In genomic region chr6:1409774-1410465, GRCh38 we compare ENCODE assay signal across 22 cellular contexts. TPM values are rescaled to one million over a fixed set of nuclear protein-coding genes. Genes with fewer than 3 reads are reported as not detected.
A peak's percentile ranks its signal among the peaks of the same experiment; 100 is the strongest.
DNase-seq lines count a peak whose midpoint lies in the region; ATAC-seq and TF ChIP-seq lines count a peak whose summit lies in the region.
"Had no signal": no experiment of that assay in that cellular context is flagged by ENCODE, and none has a peak within 500 bp of the region (broad histone marks: within the 10 kb centered on the region; RNA-seq: fewer than 3 reads in every experiment).

No MANE protein-coding gene starts in this region.

- H3K27ac ChIP-seq in SK-N-MC, result no peak overlapping the region
- no peak overlapping the region for H3K27ac ChIP-seq in iPS-18a (ENCODE audit: low read length)
- H3K27ac ChIP-seq: HL-60 had no signal

- H3K4me3 ChIP-seq in SK-N-MC (0 out of 2 replicates have a peak overlapping the region, but pooled peaks have one; percentile 23), iPS-18a (ENCODE audit: low read length) (peak overlapping the region; percentile 18), neuron (ENCODE audit: low read length) (peak overlapping the region; percentile 4), foreskin fibroblast (ENCODE audit: low read depth in 1 of 2, low read length in 2 of 2) (no peak overlapping the region)
- H3K4me3 ChIP-seq: MG63 had no signal

- no peak overlapping the region for H3K9ac ChIP-seq in SK-N-MC (ENCODE audit: insufficient read length)
- no peak overlapping the region for H3K9ac ChIP-seq in iPS-18a (ENCODE audit: low read length)

- no peak for TF ChIP-seq CTCF in foreskin fibroblast (IDR thresholded peaks at IDR 0.05; ENCODE audit: low read depth, low read length)
- TF ChIP-seq CTCF in HFFc6 (IDR thresholded peaks at IDR 0.05), result no peak

- DNase-seq in ELF-1 (ENCODE audit: low read depth, low spot score) (peak; percentile 73), SK-N-MC (ENCODE audit: low read depth, low spot score) (peak; percentile 28), foreskin fibroblast (no peak), cerebellum (ENCODE audit: low spot score) (no peak), HFFc6 (no peak)
- DNase-seq: C1 segment of cervical spinal cord; CD8-positive, alpha-beta memory T cell; DMS79 treated with DMSO at 0.1 percent for 48 hours; Kasumi-1; MG63; NCI-H1092; NCI-H1436 treated with DMSO at 0.1 percent for 48 hours; NCI-H2029; NCI-H345; NCI-H524 treated with DMSO at 0.1 percent for 48 hours; SHP77 had no signal

- peak overlapping the region; percentile 43 for H2AFZ ChIP-seq in neuron (ENCODE audit: low read depth, low read length)

- no peak overlapping the region for H3K27ac Mint-ChIP-seq in HFFc6
- H3K27ac Mint-ChIP-seq: CD8-positive, alpha-beta memory T cell; IgD-negative memory B cell had no signal

- H3K4me1 ChIP-seq in iPS-18a (ENCODE audit: control insufficient read depth, low read depth, low read length) (peaks cover 16% of the 10 kb centered on the region), neuron (ENCODE audit: insufficient read depth, low read length) (peaks cover 9% of the 10 kb centered on the region)

- H3K4me3 Mint-ChIP-seq in HFFc6, result no peak overlapping the region
- H3K4me3 Mint-ChIP-seq: CD8-positive, alpha-beta memory T cell; IgD-negative memory B cell had no signal

- no peaks in the 10 kb centered on the region for H3K36me3 Mint-ChIP-seq in HFFc6 (ENCODE audit: low read depth)
- H3K36me3 Mint-ChIP-seq: CD8-positive, alpha-beta memory T cell; IgD-negative memory B cell had no signal

- peaks cover 49% of the 10 kb centered on the region for H3K27me3 ChIP-seq in iPS-18a (ENCODE audit: control insufficient read depth, insufficient read depth, low read length)
- H3K27me3 ChIP-seq in neuron (ENCODE audit: insufficient read depth, low read length), result no peaks in the 10 kb centered on the region
- H3K27me3 ChIP-seq: MG63 had no signal

- no peak for ATAC-seq in HG02623 (IDR thresholded peaks at IDR 0.05; ENCODE audit: unreplicated experiment)
- ATAC-seq: SK-N-SH treated with all-trans-retinoic acid at 6 μM for 48 hours had no signal

- H3K36me3 ChIP-seq in SK-N-MC (ENCODE audit: insufficient read depth, low read length) (no peaks in the 10 kb centered on the region), iPS-18a (ENCODE audit: control insufficient read depth, low read depth, low read length) (no peaks in the 10 kb centered on the region), neuron (ENCODE audit: insufficient read depth, low read length) (no peaks in the 10 kb centered on the region)
- H3K36me3 ChIP-seq: MG63 had no signal

- no peaks in the 10 kb centered on the region for H3K9me3 Mint-ChIP-seq in HFFc6
- H3K9me3 Mint-ChIP-seq: CD8-positive, alpha-beta memory T cell had no signal

- H3K9me3 ChIP-seq in SK-N-MC (ENCODE audit: low read depth, low read length) (no peaks in the 10 kb centered on the region), iPS-18a (ENCODE audit: control insufficient read depth, low read depth, low read length) (no peaks in the 10 kb centered on the region), neuron (ENCODE audit: low read length) (no peaks in the 10 kb centered on the region)
- H3K9me3 ChIP-seq: MG63 had no signal

- peaks cover 20% of the 10 kb centered on the region for H3K4me1 Mint-ChIP-seq in HFFc6 (ENCODE audit: low read depth)
- H3K4me1 Mint-ChIP-seq: CD8-positive, alpha-beta memory T cell; IgD-negative memory B cell had no signal

- H3K27me3 Mint-ChIP-seq in HFFc6 (ENCODE audit: insufficient read depth), result peaks cover 7% of the 10 kb centered on the region

RNA-seq across cellular contexts. Expression of gene FOXF2, which starts 20.5 kb away (rescaled TPM):
- 2.4 TPM for total RNA-seq in cerebellum
- 10 to 100 TPM; 15.4 to 31.8 (median 29.5) TPM for total RNA-seq in HFFc6 (2021; fragmentation: NEBNext Ultra II Directional; extraction: Animal tissue kit (Norgen Biotek cat#: 25700))
- total RNA-seq: CD8-positive, alpha-beta memory T cell had no signal

Comparison
In these comparisons a context has a peak if more than half of its experiments do, and no peak if none do; other contexts are left out.
1. DNase-seq: peak in ELF-1 (single experiment) and SK-N-MC (single experiment); none in foreskin fibroblast (0 of 2), cerebellum (single experiment) and HFFc6 (single experiment).
2. H3K4me3 ChIP-seq: peak in SK-N-MC (single experiment), iPS-18a (single experiment) and neuron (single experiment); none in foreskin fibroblast (0 of 2).